1 cellular context compared by ENCODE assay signal in the genomic region with DNA sequence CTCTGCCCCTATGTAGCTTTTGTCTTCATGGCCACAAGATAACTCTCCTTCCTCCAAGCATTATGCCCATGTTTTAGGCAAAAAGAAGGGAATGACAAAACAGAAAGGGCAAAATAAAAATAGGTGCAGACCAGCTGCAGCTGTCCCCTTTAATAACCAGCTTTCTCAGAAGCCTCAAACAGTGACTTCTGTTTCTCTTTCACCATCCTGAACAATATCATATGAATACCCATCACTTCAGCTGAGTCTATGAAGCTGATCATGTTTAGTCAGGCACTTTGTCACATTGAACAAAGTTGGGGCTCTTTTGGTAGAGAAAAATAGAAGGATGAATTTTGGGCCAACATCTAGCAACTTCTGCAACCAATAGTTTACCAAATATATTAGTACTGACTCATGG.
TF ChIP-seq lines count a peak whose summit lies in the region.

No MANE protein-coding gene starts in this region.

TF ChIP-seq in GM23338, 12 proteins besides CTCF, POLR2A, EP300 and RAD21 (continued from another document):
- TF ChIP-seq, protein P1, sequence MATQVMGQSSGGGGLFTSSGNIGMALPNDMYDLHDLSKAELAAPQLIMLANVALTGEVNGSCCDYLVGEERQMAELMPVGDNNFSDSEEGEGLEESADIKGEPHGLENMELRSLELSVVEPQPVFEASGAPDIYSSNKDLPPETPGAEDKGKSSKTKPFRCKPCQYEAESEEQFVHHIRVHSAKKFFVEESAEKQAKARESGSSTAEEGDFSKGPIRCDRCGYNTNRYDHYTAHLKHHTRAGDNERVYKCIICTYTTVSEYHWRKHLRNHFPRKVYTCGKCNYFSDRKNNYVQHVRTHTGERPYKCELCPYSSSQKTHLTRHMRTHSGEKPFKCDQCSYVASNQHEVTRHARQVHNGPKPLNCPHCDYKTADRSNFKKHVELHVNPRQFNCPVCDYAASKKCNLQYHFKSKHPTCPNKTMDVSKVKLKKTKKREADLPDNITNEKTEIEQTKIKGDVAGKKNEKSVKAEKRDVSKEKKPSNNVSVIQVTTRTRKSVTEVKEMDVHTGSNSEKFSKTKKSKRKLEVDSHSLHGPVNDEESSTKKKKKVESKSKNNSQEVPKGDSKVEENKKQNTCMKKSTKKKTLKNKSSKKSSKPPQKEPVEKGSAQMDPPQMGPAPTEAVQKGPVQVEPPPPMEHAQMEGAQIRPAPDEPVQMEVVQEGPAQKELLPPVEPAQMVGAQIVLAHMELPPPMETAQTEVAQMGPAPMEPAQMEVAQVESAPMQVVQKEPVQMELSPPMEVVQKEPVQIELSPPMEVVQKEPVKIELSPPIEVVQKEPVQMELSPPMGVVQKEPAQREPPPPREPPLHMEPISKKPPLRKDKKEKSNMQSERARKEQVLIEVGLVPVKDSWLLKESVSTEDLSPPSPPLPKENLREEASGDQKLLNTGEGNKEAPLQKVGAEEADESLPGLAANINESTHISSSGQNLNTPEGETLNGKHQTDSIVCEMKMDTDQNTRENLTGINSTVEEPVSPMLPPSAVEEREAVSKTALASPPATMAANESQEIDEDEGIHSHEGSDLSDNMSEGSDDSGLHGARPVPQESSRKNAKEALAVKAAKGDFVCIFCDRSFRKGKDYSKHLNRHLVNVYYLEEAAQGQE (IDR thresholded peaks at IDR 0.05; ENCODE audit: unreplicated experiment), result no peak
- TF ChIP-seq CREB1 (CRISPR knock-in tag; IDR thresholded peaks at IDR 0.05; ENCODE audit: low read depth) (no peak), ZNF331 (CRISPR knock-in tag; IDR thresholded peaks at IDR 0.05; ENCODE audit: low read depth) (no peak), NANOG (IDR thresholded peaks at IDR 0.05; ENCODE audit: borderline replicate concordance) (no peak), ZNF114 (CRISPR knock-in tag; IDR thresholded peaks at IDR 0.05) (no peak), EZH2phosphoT487 (IDR thresholded peaks at IDR 0.05; ENCODE audit: unreplicated experiment) (no peak)
- TF ChIP-seq, protein P2, sequence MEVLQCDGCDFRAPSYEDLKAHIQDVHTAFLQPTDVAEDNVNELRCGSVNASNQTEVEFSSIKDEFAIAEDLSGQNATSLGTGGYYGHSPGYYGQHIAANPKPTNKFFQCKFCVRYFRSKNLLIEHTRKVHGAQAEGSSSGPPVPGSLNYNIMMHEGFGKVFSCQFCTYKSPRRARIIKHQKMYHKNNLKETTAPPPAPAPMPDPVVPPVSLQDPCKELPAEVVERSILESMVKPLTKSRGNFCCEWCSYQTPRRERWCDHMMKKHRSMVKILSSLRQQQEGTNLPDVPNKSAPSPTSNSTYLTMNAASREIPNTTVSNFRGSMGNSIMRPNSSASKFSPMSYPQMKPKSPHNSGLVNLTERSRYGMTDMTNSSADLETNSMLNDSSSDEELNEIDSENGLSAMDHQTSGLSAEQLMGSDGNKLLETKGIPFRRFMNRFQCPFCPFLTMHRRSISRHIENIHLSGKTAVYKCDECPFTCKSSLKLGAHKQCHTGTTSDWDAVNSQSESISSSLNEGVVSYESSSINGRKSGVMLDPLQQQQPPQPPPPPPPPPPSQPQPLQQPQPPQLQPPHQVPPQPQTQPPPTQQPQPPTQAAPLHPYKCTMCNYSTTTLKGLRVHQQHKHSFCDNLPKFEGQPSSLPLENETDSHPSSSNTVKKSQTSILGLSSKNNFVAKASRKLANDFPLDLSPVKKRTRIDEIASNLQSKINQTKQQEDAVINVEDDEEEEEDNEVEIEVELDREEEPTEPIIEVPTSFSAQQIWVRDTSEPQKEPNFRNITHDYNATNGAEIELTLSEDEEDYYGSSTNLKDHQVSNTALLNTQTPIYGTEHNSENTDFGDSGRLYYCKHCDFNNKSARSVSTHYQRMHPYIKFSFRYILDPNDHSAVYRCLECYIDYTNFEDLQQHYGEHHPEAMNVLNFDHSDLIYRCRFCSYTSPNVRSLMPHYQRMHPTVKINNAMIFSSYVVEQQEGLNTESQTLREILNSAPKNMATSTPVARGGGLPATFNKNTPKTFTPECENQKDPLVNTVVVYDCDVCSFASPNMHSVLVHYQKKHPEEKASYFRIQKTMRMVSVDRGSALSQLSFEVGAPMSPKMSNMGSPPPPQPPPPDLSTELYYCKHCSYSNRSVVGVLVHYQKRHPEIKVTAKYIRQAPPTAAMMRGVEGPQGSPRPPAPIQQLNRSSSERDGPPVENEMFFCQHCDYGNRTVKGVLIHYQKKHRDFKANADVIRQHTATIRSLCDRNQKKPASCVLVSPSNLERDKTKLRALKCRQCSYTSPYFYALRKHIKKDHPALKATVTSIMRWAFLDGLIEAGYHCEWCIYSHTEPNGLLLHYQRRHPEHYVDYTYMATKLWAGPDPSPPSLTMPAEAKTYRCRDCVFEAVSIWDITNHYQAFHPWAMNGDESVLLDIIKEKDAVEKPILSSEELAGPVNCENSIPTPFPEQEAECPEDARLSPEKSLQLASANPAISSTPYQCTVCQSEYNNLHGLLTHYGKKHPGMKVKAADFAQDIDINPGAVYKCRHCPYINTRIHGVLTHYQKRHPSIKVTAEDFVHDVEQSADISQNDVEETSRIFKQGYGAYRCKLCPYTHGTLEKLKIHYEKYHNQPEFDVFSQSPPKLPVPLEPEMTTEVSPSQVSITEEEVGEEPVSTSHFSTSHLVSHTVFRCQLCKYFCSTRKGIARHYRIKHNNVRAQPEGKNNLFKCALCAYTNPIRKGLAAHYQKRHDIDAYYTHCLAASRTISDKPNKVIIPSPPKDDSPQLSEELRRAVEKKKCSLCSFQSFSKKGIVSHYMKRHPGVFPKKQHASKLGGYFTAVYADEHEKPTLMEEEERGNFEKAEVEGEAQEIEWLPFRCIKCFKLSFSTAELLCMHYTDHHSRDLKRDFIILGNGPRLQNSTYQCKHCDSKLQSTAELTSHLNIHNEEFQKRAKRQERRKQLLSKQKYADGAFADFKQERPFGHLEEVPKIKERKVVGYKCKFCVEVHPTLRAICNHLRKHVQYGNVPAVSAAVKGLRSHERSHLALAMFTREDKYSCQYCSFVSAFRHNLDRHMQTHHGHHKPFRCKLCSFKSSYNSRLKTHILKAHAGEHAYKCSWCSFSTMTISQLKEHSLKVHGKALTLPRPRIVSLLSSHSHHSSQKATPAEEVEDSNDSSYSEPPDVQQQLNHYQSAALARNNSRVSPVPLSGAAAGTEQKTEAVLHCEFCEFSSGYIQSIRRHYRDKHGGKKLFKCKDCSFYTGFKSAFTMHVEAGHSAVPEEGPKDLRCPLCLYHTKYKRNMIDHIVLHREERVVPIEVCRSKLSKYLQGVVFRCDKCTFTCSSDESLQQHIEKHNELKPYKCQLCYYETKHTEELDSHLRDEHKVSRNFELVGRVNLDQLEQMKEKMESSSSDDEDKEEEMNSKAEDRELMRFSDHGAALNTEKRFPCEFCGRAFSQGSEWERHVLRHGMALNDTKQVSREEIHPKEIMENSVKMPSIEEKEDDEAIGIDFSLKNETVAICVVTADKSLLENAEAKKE (CRISPR knock-in tag; IDR thresholded peaks at IDR 0.05), result no peak
- TF ChIP-seq, protein P3, sequence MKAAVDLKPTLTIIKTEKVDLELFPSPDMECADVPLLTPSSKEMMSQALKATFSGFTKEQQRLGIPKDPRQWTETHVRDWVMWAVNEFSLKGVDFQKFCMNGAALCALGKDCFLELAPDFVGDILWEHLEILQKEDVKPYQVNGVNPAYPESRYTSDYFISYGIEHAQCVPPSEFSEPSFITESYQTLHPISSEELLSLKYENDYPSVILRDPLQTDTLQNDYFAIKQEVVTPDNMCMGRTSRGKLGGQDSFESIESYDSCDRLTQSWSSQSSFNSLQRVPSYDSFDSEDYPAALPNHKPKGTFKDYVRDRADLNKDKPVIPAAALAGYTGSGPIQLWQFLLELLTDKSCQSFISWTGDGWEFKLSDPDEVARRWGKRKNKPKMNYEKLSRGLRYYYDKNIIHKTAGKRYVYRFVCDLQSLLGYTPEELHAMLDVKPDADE (IDR thresholded peaks at IDR 0.05), result no peak
